In the genomic region with DNA sequence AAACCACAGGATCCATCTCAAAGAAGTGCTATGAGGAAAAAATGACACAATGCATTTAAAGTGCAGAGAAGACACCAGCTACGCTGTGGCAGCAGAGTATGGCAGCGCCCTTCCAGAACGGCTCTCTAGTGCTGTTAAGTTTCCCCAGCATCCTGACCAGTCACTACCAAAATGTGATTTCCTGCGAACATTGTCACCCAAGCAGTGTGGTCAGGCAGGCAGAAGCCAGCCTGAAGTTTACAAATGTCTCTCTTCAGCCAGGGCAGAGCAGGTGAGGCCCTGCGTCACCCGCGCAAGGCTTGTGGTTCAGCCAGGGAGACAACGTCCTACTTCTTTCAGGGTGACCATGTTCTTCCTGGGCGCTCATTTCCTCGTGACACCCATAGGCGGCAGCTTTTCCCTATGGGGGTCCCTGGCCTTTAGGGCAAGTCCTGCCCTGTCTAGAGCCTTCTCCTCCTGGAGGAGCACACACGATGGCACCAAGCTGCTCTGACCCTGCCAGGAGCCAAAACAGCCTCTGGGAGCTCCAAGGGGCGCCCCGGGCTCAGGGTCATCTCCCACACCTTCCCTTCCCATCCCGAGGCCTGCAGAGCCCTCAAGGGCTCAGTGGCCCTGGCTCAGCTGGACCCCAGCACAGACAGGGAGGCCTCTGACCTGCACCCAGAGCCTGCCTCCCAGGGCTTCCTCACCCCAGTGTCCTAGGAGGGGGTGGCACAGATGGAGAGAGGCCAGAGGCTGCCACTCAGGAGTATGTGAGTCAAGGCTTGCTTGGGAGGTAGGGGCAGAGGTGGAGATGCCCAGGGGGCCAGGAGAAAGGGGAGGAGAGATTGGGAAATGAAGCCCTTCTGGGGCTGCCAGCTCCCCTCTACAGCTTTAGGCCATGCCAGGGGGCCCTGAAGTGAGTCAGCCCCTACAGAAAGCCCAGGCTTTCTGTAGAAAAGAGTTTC, we compare ENCODE assay signal across 1 cellular context.
A peak's percentile ranks its signal among the peaks of the same experiment; 100 is the strongest.
TF ChIP-seq lines count a peak whose summit lies in the region.

No MANE protein-coding gene starts in this region.

TF ChIP-seq in HepG2, 621 proteins besides CTCF, POLR2A, EP300 and RAD21 (continued from another document and continues in another):
- TF ChIP-seq, protein P1, sequence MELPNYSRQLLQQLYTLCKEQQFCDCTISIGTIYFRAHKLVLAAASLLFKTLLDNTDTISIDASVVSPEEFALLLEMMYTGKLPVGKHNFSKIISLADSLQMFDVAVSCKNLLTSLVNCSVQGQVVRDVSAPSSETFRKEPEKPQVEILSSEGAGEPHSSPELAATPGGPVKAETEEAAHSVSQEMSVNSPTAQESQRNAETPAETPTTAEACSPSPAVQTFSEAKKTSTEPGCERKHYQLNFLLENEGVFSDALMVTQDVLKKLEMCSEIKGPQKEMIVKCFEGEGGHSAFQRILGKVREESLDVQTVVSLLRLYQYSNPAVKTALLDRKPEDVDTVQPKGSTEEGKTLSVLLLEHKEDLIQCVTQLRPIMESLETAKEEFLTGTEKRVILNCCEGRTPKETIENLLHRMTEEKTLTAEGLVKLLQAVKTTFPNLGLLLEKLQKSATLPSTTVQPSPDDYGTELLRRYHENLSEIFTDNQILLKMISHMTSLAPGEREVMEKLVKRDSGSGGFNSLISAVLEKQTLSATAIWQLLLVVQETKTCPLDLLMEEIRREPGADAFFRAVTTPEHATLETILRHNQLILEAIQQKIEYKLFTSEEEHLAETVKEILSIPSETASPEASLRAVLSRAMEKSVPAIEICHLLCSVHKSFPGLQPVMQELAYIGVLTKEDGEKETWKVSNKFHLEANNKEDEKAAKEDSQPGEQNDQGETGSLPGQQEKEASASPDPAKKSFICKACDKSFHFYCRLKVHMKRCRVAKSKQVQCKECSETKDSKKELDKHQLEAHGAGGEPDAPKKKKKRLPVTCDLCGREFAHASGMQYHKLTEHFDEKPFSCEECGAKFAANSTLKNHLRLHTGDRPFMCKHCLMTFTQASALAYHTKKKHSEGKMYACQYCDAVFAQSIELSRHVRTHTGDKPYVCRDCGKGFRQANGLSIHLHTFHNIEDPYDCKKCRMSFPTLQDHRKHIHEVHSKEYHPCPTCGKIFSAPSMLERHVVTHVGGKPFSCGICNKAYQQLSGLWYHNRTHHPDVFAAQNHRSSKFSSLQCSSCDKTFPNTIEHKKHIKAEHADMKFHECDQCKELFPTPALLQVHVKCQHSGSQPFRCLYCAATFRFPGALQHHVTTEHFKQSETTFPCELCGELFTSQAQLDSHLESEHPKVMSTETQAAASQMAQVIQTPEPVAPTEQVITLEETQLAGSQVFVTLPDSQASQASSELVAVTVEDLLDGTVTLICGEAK (IDR thresholded peaks at IDR 0.05) = no peak
- TF ChIP-seq, protein P1 (CRISPR knock-in tag; IDR thresholded peaks at IDR 0.05) = no peak
- no peak for TF ChIP-seq ZNF850 (CRISPR knock-in tag; conservative IDR thresholded peaks at IDR 0.05)
- TF ChIP-seq, protein P2, sequence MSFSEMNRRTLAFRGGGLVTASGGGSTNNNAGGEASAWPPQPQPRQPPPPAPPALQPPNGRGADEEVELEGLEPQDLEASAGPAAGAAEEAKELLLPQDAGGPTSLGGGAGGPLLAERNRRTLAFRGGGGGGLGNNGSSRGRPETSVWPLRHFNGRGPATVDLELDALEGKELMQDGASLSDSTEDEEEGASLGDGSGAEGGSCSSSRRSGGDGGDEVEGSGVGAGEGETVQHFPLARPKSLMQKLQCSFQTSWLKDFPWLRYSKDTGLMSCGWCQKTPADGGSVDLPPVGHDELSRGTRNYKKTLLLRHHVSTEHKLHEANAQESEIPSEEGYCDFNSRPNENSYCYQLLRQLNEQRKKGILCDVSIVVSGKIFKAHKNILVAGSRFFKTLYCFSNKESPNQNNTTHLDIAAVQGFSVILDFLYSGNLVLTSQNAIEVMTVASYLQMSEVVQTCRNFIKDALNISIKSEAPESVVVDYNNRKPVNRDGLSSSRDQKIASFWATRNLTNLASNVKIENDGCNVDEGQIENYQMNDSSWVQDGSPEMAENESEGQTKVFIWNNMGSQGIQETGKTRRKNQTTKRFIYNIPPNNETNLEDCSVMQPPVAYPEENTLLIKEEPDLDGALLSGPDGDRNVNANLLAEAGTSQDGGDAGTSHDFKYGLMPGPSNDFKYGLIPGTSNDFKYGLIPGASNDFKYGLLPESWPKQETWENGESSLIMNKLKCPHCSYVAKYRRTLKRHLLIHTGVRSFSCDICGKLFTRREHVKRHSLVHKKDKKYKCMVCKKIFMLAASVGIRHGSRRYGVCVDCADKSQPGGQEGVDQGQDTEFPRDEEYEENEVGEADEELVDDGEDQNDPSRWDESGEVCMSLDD (CRISPR knock-in tag; IDR thresholded peaks at IDR 0.05; ENCODE audit: borderline replicate concordance) = peak; percentile 70; the same call in 1 of the 2 replicates
- TF ChIP-seq HMGA1 (CRISPR knock-in tag; conservative IDR thresholded peaks at IDR 0.05) = no peak
- no peak for TF ChIP-seq TBX3 (IDR thresholded peaks at IDR 0.05; ENCODE audit: borderline replicate concordance)
- no peak for TF ChIP-seq KDM5A (IDR thresholded peaks at IDR 0.05; ENCODE audit: borderline replicate concordance, low read length)
- TF ChIP-seq ZBTB21 (CRISPR knock-in tag; IDR thresholded peaks at IDR 0.05) = peak; percentile 62
- no peak for TF ChIP-seq MAFK (conservative IDR thresholded peaks at IDR 0.05 in 1 of 2, IDR thresholded peaks at IDR 0.05 in 1 of 2; ENCODE audit: low read length in 2 of 2)
- peak; percentile 49 for TF ChIP-seq PHF8 (CRISPR knock-in tag; IDR thresholded peaks at IDR 0.05)
- 0 out of 2 replicates have a peak, but pooled peaks have one; percentile 39 for TF ChIP-seq YEATS4 (CRISPR knock-in tag; IDR thresholded peaks at IDR 0.05; ENCODE audit: borderline replicate concordance)
- TF ChIP-seq, protein P3, sequence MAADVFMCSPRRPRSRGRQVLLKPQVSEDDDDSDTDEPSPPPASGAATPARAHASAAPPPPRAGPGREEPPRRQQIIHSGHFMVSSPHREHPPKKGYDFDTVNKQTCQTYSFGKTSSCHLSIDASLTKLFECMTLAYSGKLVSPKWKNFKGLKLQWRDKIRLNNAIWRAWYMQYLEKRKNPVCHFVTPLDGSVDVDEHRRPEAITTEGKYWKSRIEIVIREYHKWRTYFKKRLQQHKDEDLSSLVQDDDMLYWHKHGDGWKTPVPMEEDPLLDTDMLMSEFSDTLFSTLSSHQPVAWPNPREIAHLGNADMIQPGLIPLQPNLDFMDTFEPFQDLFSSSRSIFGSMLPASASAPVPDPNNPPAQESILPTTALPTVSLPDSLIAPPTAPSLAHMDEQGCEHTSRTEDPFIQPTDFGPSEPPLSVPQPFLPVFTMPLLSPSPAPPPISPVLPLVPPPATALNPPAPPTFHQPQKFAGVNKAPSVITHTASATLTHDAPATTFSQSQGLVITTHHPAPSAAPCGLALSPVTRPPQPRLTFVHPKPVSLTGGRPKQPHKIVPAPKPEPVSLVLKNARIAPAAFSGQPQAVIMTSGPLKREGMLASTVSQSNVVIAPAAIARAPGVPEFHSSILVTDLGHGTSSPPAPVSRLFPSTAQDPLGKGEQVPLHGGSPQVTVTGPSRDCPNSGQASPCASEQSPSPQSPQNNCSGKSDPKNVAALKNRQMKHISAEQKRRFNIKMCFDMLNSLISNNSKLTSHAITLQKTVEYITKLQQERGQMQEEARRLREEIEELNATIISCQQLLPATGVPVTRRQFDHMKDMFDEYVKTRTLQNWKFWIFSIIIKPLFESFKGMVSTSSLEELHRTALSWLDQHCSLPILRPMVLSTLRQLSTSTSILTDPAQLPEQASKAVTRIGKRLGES (CRISPR knock-in tag; IDR thresholded peaks at IDR 0.05; ENCODE audit: borderline replicate concordance) = no peak; the same call in 1 of the 2 replicates
- peak; percentile 68; the same call in 1 of the 2 replicates for TF ChIP-seq ZNF350 (CRISPR knock-in tag; IDR thresholded peaks at IDR 0.05; ENCODE audit: borderline replicate concordance, low read depth)
- TF ChIP-seq, protein P4, sequence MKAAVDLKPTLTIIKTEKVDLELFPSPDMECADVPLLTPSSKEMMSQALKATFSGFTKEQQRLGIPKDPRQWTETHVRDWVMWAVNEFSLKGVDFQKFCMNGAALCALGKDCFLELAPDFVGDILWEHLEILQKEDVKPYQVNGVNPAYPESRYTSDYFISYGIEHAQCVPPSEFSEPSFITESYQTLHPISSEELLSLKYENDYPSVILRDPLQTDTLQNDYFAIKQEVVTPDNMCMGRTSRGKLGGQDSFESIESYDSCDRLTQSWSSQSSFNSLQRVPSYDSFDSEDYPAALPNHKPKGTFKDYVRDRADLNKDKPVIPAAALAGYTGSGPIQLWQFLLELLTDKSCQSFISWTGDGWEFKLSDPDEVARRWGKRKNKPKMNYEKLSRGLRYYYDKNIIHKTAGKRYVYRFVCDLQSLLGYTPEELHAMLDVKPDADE (CRISPR knock-in tag; IDR thresholded peaks at IDR 0.05) = 0 out of 2 replicates have a peak, but pooled peaks have one; percentile 69
- no peak for TF ChIP-seq CCDC6 (CRISPR knock-in tag; IDR thresholded peaks at IDR 0.05)
- no peak for TF ChIP-seq RARG (CRISPR knock-in tag; IDR thresholded peaks at IDR 0.05; ENCODE audit: low read depth)
- TF ChIP-seq, protein P5, sequence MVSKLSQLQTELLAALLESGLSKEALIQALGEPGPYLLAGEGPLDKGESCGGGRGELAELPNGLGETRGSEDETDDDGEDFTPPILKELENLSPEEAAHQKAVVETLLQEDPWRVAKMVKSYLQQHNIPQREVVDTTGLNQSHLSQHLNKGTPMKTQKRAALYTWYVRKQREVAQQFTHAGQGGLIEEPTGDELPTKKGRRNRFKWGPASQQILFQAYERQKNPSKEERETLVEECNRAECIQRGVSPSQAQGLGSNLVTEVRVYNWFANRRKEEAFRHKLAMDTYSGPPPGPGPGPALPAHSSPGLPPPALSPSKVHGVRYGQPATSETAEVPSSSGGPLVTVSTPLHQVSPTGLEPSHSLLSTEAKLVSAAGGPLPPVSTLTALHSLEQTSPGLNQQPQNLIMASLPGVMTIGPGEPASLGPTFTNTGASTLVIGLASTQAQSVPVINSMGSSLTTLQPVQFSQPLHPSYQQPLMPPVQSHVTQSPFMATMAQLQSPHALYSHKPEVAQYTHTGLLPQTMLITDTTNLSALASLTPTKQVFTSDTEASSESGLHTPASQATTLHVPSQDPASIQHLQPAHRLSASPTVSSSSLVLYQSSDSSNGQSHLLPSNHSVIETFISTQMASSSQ (IDR thresholded peaks at IDR 0.05; ENCODE audit: low read depth) = no peak
- TF ChIP-seq, protein P5 (CRISPR knock-in tag; IDR thresholded peaks at IDR 0.05; ENCODE audit: borderline replicate concordance) = peak; percentile 49; the same call in 1 of the 2 replicates
- TF ChIP-seq, protein P6, sequence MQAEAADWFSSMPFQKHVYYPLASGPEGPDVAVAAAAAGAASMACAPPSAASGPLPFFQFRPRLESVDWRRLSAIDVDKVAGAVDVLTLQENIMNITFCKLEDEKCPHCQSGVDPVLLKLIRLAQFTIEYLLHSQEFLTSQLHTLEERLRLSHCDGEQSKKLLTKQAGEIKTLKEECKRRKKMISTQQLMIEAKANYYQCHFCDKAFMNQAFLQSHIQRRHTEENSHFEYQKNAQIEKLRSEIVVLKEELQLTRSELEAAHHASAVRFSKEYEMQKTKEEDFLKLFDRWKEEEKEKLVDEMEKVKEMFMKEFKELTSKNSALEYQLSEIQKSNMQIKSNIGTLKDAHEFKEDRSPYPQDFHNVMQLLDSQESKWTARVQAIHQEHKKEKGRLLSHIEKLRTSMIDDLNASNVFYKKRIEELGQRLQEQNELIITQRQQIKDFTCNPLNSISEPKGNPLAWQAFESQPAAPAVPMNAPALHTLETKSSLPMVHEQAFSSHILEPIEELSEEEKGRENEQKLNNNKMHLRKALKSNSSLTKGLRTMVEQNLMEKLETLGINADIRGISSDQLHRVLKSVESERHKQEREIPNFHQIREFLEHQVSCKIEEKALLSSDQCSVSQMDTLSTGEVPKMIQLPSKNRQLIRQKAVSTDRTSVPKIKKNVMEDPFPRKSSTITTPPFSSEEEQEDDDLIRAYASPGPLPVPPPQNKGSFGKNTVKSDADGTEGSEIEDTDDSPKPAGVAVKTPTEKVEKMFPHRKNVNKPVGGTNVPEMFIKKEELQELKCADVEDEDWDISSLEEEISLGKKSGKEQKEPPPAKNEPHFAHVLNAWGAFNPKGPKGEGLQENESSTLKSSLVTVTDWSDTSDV (CRISPR knock-in tag; IDR thresholded peaks at IDR 0.05) = no peak
- TF ChIP-seq, protein P7, sequence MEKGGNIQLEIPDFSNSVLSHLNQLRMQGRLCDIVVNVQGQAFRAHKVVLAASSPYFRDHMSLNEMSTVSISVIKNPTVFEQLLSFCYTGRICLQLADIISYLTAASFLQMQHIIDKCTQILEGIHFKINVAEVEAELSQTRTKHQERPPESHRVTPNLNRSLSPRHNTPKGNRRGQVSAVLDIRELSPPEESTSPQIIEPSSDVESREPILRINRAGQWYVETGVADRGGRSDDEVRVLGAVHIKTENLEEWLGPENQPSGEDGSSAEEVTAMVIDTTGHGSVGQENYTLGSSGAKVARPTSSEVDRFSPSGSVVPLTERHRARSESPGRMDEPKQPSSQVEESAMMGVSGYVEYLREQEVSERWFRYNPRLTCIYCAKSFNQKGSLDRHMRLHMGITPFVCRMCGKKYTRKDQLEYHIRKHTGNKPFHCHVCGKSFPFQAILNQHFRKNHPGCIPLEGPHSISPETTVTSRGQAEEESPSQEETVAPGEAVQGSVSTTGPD (CRISPR knock-in tag; IDR thresholded peaks at IDR 0.05) = no peak
